Comparison of ENCODE assay signal across 18 cellular contexts in the genomic region with DNA sequence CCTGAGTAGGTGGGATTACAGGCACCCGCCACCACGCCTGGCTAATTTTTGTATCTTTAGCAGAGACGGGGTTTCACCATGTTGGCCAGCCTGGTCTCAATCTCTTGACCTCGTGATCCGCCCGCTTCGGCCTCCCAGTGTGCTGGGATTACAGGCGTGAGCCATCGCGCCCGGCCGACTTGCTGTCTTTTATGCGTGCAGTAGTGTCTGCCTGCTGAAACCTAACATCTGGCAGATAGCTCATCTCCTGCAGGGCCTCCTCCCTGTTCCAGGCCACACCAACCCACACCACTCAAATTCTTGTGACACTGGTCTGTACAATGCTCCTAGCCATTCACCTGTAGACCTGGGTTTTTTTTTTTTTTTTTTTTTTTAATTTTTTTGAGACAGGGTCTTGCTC.
"Had no signal": no experiment of that assay in that cellular context is flagged by ENCODE, and none has a peak within 500 bp of the region (broad histone marks: within the 10 kb centered on the region; RNA-seq: fewer than 3 reads in every experiment).

No MANE protein-coding gene starts in this region.

- H3K27ac Mint-ChIP-seq: memory B cell; naive thymus-derived CD8-positive, alpha-beta T cell had no signal

- H3K36me3 ChIP-seq: esophagus squamous epithelium, left ventricle myocardium inferior, lower lobe of right lung, ovary, tibial artery had no signal

- H3K27ac ChIP-seq: foreskin keratinocyte, ovary, tibial artery had no signal

- H3K4me1 ChIP-seq: tibial artery had no signal

- H3K27me3 ChIP-seq: esophagus squamous epithelium, foreskin keratinocyte, ovary, tibial artery had no signal

- H3K4me3 ChIP-seq: esophagus squamous epithelium, left ventricle myocardium inferior, lower lobe of right lung, ovary, tibial artery had no signal

- H3K27me3 Mint-ChIP-seq: memory B cell had no signal

- FAIRE-seq: endometrium, kidney, small intestine had no signal

- H3K4me1 Mint-ChIP-seq: memory B cell; naive thymus-derived CD8-positive, alpha-beta T cell; neural crest cell had no signal

- ATAC-seq: foreskin keratinocyte; left cardiac atrium; naive thymus-derived CD8-positive, alpha-beta T cell; right cardiac atrium had no signal

- H3K9me3 Mint-ChIP-seq: memory B cell; naive thymus-derived CD8-positive, alpha-beta T cell; neural crest cell had no signal

- H3K4me3 Mint-ChIP-seq: memory B cell; naive thymus-derived CD8-positive, alpha-beta T cell; neural crest cell had no signal

- DNase-seq: effector memory CD4-positive, alpha-beta T cell; esophagus squamous epithelium; foreskin keratinocyte; kidney; left cardiac atrium; left ventricle myocardium inferior; naive thymus-derived CD8-positive, alpha-beta T cell; nucleus accumbens; ovary; right cardiac atrium; small intestine; stimulated activated CD4-positive, alpha-beta T cell treated with anti-CD3 and anti-CD28 coated beads, Interleukin-2, amount 100 ng/mL, for 48 hours; stimulated activated naive CD4-positive, alpha-beta T cell treated with Interleukin-2 at 50 U/mL for 16 hours; tibial artery had no signal

- H3K9me3 ChIP-seq: esophagus squamous epithelium, left ventricle myocardium inferior, lower lobe of right lung, ovary, tibial artery had no signal

- H3K36me3 Mint-ChIP-seq: memory B cell; naive thymus-derived CD8-positive, alpha-beta T cell had no signal
